In genomic region chr20:63657260-63657936, GRCh38 we compare ENCODE assay signal across 8 cellular contexts. TPM values are rescaled to one million over a fixed set of nuclear protein-coding genes. Genes with fewer than 3 reads are reported as not detected.
DNase-seq lines count a peak whose midpoint lies in the region; ATAC-seq, FAIRE-seq and TF ChIP-seq lines count a peak whose summit lies in the region.

No MANE protein-coding gene starts in this region.

- H3K4me3 Mint-ChIP-seq in activated T-helper 17 cell treated with anti-CD3 and anti-CD28 coated beads, Interleukin-2, amount 50 U/mL, for 72 hours = peak overlapping the region; percentile 97

- H3K27ac ChIP-seq in BLaER1 = peak overlapping the region; percentile 99
- peak overlapping the region; percentile 81 to 83 for H3K27ac ChIP-seq in kidney (ENCODE audit: low read depth in 2 of 2, low read length in 2 of 2)
- H3K27ac ChIP-seq in thoracic aorta = peak overlapping the region; percentile 79 to 84

- H3K4me1 ChIP-seq in BLaER1 (peaks cover 52% of the 10 kb centered on the region), kidney (ENCODE audit: control insufficient read depth in 1 of 2, insufficient read depth in 1 of 2, low read depth in 1 of 2, low read length in 2 of 2) (peaks cover 5 to 21% of the 10 kb centered on the region in 2 donors), thoracic aorta (ENCODE audit: control insufficient read depth in 1 of 2, low read depth in 2 of 2) (peaks cover 19 to 38% of the 10 kb centered on the region in 2 donors)

- H3K36me3 ChIP-seq in BLaER1 (peaks cover 31% of the 10 kb centered on the region), kidney (ENCODE audit: control insufficient read depth in 1 of 2, insufficient read depth in 2 of 2, low read length in 2 of 2) (peaks cover 4 to 5% of the 10 kb centered on the region in 2 donors), thoracic aorta (peaks cover 12% of the 10 kb centered on the region)

- H3K4me2 ChIP-seq in BLaER1 = peak overlapping the region; percentile 99

- intact Hi-C loops in kidney (cut with DNase I) = no loop called here

- peaks cover 2% of the 10 kb centered on the region; the same call in 1 of the 2 replicates for H4K20me1 ChIP-seq in BLaER1

- H3K27me3 ChIP-seq in BLaER1 (no peaks in the 10 kb centered on the region), thoracic aorta (replicated peaks; ENCODE audit: insufficient read depth) (no peaks in the 10 kb centered on the region)

- CTCF ChIA-PET in HEK293T (lab: Yijun Ruan, JAX) = interaction anchor here (0.6 to 1.2 kb wide), 2 partner anchors 15 to 100 kb away, joined by 3 read pairs; no protein-coding TSS in a partner anchor

- peak overlapping the region; percentile 95 for H3K27ac Mint-ChIP-seq in activated T-helper 17 cell treated with anti-CD3 and anti-CD28 coated beads, Interleukin-2, amount 50 U/mL, for 72 hours

- H3K9ac ChIP-seq in BLaER1 (peak overlapping the region; percentile 97), kidney (ENCODE audit: low read length in 2 of 2) (peak overlapping the region; percentile 76 to 89)

- H3K36me3 Mint-ChIP-seq in activated T-helper 17 cell treated with anti-CD3 and anti-CD28 coated beads, Interleukin-2, amount 50 U/mL, for 72 hours (ENCODE audit: low read depth) = peaks cover 34% of the 10 kb centered on the region

- no peak for ATAC-seq in activated T-helper 17 cell treated with anti-CD3 and anti-CD28 coated beads, Interleukin-2, amount 50 U/mL, for 72 hours (replicated peaks)
- no peak for ATAC-seq in thoracic aorta (ENCODE audit: insufficient number of reproducible peaks, low FRiP score, low read depth)

- H3K9me3 Mint-ChIP-seq in activated T-helper 17 cell treated with anti-CD3 and anti-CD28 coated beads, Interleukin-2, amount 50 U/mL, for 72 hours = no peaks in the 10 kb centered on the region

- FAIRE-seq in kidney (lab: Jason Lieb, UNC) = no peak

- no peaks in the 10 kb centered on the region for H3K27me3 Mint-ChIP-seq in activated T-helper 17 cell treated with anti-CD3 and anti-CD28 coated beads, Interleukin-2, amount 50 U/mL, for 72 hours

- no peaks in the 10 kb centered on the region for H3K9me3 ChIP-seq in BLaER1
- no peaks in the 10 kb centered on the region for H3K9me3 ChIP-seq in kidney (ENCODE audit: control insufficient read depth in 1 of 2, low read length in 2 of 2)
- no peaks in the 10 kb centered on the region for H3K9me3 ChIP-seq in thoracic aorta

- DNase-seq in HEK293T (ENCODE audit: extremely low spot score) (no peak), kidney (peak; percentile 68), thoracic aorta (ENCODE audit: low spot score) (no peak), SKM-1 treated with dmso at 0.1 percent for 144 hours (lab: John Stamatoyannopoulos, UW; ENCODE audit: unreplicated experiment) (no peak), DMS79 treated with DMSO at 0.1 percent for 48 hours (lab: John Stamatoyannopoulos, UW) (no peak), superior temporal gyrus (ENCODE audit: extremely low spot score) (no peak)

- peak overlapping the region; percentile 81 for H3K4me3 ChIP-seq in BLaER1
- H3K4me3 ChIP-seq in kidney (ENCODE audit: low read length in 2 of 2) = peak overlapping the region; percentile 79 to 94
- H3K4me3 ChIP-seq in thoracic aorta = peak overlapping the region; percentile 88

- H3K4me1 Mint-ChIP-seq in activated T-helper 17 cell treated with anti-CD3 and anti-CD28 coated beads, Interleukin-2, amount 50 U/mL, for 72 hours = peaks cover 9% of the 10 kb centered on the region

- TF ChIP-seq CTCF in kidney (IDR thresholded peaks at IDR 0.05; ENCODE audit: borderline replicate concordance, extremely low read depth, insufficient read depth) = no peak
- TF ChIP-seq CTCF in thoracic aorta (IDR thresholded peaks at IDR 0.05) = no peak

- POLR2A ChIA-PET in HEK293T (lab: Yijun Ruan, JAX) = interaction anchor here (0.8 to 1.6 kb wide), 14 partner anchors 15 to 208 kb away, joined by 3 to 25 read pairs (median 4); partner anchors contain the start of genes ARFRP1, GMEB2, HELZ2 and PPDPF

TF ChIP-seq in HEK293T, 16 proteins besides CTCF, POLR2A, EP300 and RAD21:
- TF ChIP-seq L3MBTL2 (conservative IDR thresholded peaks at IDR 0.05) = peak; percentile 53; the same call in 1 of the 2 replicates
- no peak for TF ChIP-seq SUZ12 (IDR thresholded peaks at IDR 0.05)
- TF ChIP-seq FOXA1 (IDR thresholded peaks at IDR 0.05) = no peak
- no peak for TF ChIP-seq ZNF384 (IDR thresholded peaks at IDR 0.05)
TF ChIP-seq in HEK293T: peak in this region for 1.

RNA-seq across cellular contexts. Expression of gene RTEL1, which starts 0.7 kb away (rescaled TPM):
- 10 to 100 TPM; 41.8 to 51.8 TPM for total RNA-seq in activated T-helper 17 cell treated with anti-CD3 and anti-CD28 coated beads, Interleukin-2, amount 50 U/mL, for 72 hours
- total RNA-seq in kidney (37.7 TPM), thoracic aorta (100 to 1,000 TPM in 1 of 2 donors, 10 to 100 TPM in 1; 37.8 to 114 TPM)
- 5.3 TPM for polyA plus RNA-seq in kidney (ENCODE audit: insufficient read depth, low read depth, low replicate concordance)

RNA-seq across cellular contexts. Expression of gene STMN3, which starts 4.2 kb away (rescaled TPM):
- total RNA-seq in activated T-helper 17 cell treated with anti-CD3 and anti-CD28 coated beads, Interleukin-2, amount 50 U/mL, for 72 hours = 10 to 100 TPM; 15.1 to 24.7 TPM
- 84.9 TPM for total RNA-seq in kidney
- 20.6 TPM for polyA plus RNA-seq in kidney (ENCODE audit: insufficient read depth, low read depth, low replicate concordance)
- total RNA-seq in thoracic aorta = 10 to 100 TPM; 14.4 to 17.8 TPM

RNA-seq across cellular contexts. Expression of gene GMEB2, which starts 30.5 kb away (rescaled TPM):
- 10 to 100 TPM; 11.5 to 19.6 TPM for total RNA-seq in activated T-helper 17 cell treated with anti-CD3 and anti-CD28 coated beads, Interleukin-2, amount 50 U/mL, for 72 hours
- total RNA-seq in kidney (13.4 TPM), thoracic aorta (10 to 100 TPM; 10.0 to 14.7 TPM)
- polyA plus RNA-seq in kidney (ENCODE audit: insufficient read depth, low read depth, low replicate concordance) = 6.1 TPM

RNA-seq across cellular contexts. Expression of gene TNFRSF6B, which starts 39.1 kb away (rescaled TPM):
- not detected for total RNA-seq in activated T-helper 17 cell treated with anti-CD3 and anti-CD28 coated beads, Interleukin-2, amount 50 U/mL, for 72 hours
- total RNA-seq in kidney (64.5 TPM), thoracic aorta (10 to 100 TPM; 32.9 to 98.9 TPM)
- 2.4 TPM for polyA plus RNA-seq in kidney (ENCODE audit: insufficient read depth, low read depth, low replicate concordance)

RNA-seq across cellular contexts. Expression of gene ARFRP1, which starts 50.4 kb away (rescaled TPM):
- total RNA-seq in activated T-helper 17 cell treated with anti-CD3 and anti-CD28 coated beads, Interleukin-2, amount 50 U/mL, for 72 hours = 10 to 100 TPM; 43.8 to 55.8 TPM
- total RNA-seq in kidney = 71.2 TPM
- 60.6 TPM for polyA plus RNA-seq in kidney (ENCODE audit: insufficient read depth, low read depth, low replicate concordance)
- 10 to 100 TPM; 56.4 to 57.8 TPM for total RNA-seq in thoracic aorta
